Comparison of ENCODE assay signal across 6 cellular contexts in genomic region chr2:233339455-233339854, GRCh38. TPM values are rescaled to one million over a fixed set of nuclear protein-coding genes. Genes with fewer than 3 reads are reported as not detected.
"Had no signal": no experiment of that assay in that cellular context is flagged by ENCODE, and none has a peak within 500 bp of the region (broad histone marks: within the 10 kb centered on the region; RNA-seq: fewer than 3 reads in every experiment).

No MANE protein-coding gene starts in this region.

RNA-seq across cellular contexts. Expression of gene SAG, which starts 31.8 kb away (rescaled TPM):
- total RNA-seq: adrenal gland; cardiac septum; Right ventricle myocardium inferior; SJCRH30; T-helper 1 cell treated with Interleukin-12 subunit alpha and Interleukin-12 subunit beta and Interleukin-4 antibody, amounts not matched to agents 30 ng/mL and 1 ng/mL, for 36 hours had no signal
- polyA plus RNA-seq: SK-N-SH had no signal
